Comparison of ENCODE assay signal across 1 cellular context in the genomic region with DNA sequence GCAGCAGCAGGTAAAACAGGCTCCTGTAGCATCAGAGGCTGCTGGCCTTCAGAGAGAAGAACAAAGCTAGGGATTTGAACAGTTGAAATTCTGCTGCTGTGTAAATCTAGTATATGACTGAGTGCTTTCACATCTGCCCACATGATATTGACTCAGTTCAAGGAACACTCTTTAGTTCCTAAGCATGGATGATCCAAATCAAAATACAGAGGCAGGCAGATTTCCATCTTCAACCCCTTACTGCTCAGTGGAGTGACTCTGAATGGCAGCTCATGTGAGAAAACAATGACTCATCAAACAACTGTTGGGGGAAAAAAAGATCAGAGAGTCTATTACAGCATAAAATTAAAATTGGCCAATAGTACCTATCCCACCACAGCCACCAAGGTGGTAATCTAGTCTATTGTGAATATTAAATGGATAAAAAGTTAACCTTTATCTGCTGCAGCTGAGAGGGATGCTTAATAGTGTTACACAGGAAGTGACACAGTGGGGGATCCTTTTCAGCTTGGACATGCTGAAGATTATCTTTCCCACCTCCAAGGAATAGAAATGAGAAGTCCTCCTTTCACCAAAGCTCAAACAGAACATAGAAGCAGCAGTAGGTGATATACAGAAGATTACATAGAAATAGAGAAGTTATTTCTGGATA.
A peak's percentile ranks its signal among the peaks of the same experiment; 100 is the strongest.
TF ChIP-seq lines count a peak whose summit lies in the region.

No MANE protein-coding gene starts in this region.

TF ChIP-seq in H1, 55 proteins besides CTCF, POLR2A, EP300 and RAD21:
- peak; percentile 79 for TF ChIP-seq GABPA (IDR thresholded peaks at IDR 0.05; ENCODE audit: borderline replicate concordance, insufficient read depth, low read length)
- no peak for TF ChIP-seq RFX5 (IDR thresholded peaks at IDR 0.05; ENCODE audit: borderline replicate concordance, low read depth, low read length)
- TF ChIP-seq TBP (IDR thresholded peaks at IDR 0.05; ENCODE audit: low read depth, low read length) = no peak
- TF ChIP-seq KDM5A (IDR thresholded peaks at IDR 0.05; ENCODE audit: low read length) = no peak
- TF ChIP-seq POU5F1 (IDR thresholded peaks at IDR 0.05; ENCODE audit: low read depth, low read length) = no peak
- TF ChIP-seq SIX5 (IDR thresholded peaks at IDR 0.05; ENCODE audit: low read depth, low read length) = no peak
